Comparison of ENCODE assay signal across 18 cellular contexts in the genomic region with DNA sequence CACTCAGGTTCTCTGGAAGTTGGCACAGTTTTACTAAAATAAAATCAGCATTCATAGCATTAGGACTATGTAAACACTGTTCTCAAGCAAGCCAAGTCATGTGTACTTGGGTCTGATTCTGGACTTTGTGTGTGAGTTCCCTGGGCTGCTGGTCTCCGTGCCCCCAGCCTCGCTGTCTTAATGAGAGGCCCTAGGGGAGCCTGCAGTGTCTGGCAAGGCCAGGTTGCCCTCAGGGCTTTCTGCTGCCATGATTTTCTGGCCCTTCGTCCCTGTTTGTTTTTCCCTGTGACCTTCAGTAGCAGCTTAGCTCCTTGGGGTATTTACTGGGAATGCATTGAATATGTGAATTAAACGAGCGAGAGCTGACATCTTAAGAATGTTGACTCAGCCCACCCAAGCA.
DNase-seq lines count a peak whose midpoint lies in the region; ATAC-seq and TF ChIP-seq lines count a peak whose summit lies in the region.
"Had no signal": no experiment of that assay in that cellular context is flagged by ENCODE, and none has a peak within 500 bp of the region (broad histone marks: within the 10 kb centered on the region; RNA-seq: fewer than 3 reads in every experiment).

No MANE protein-coding gene starts in this region.

- no peak overlapping the region for H3K23ac ChIP-seq in mesendoderm (ENCODE audit: low read length)

- in situ Hi-C loops in HAP-1 (cut with MboI; ENCODE audit: low sequenced_read_pairs), result no loop called here

- H3K27me3 Mint-ChIP-seq in T-helper 2 cell treated with Interferon-gamma antibody and Interleukin-4, amounts not matched to agents 5 μg/mL and 100 μg/mL, for 36 hours (ENCODE audit: low read depth), result no peaks in the 10 kb centered on the region
- H3K27me3 Mint-ChIP-seq in activated T-helper 17 cell treated with anti-CD3 and anti-CD28 coated beads, Interleukin-2, amount 50 U/mL, for 72 hours, result no peaks in the 10 kb centered on the region

- H3K27ac ChIP-seq in mesendoderm (ENCODE audit: low read depth, low read length) (peak overlapping the region; percentile 60), Peyer's patch (no peak overlapping the region)
- H3K27ac ChIP-seq: left ventricle myocardium inferior, tibial artery had no signal

- no peak for TF ChIP-seq POLR2A in Peyer's patch (IDR thresholded peaks at IDR 0.05)

- no peak overlapping the region for H3K4me3 Mint-ChIP-seq in T-helper 2 cell treated with Interferon-gamma antibody and Interleukin-4, amounts not matched to agents 5 μg/mL and 100 μg/mL, for 36 hours
- no peak overlapping the region for H3K4me3 Mint-ChIP-seq in activated T-helper 17 cell treated with anti-CD3 and anti-CD28 coated beads, Interleukin-2, amount 50 U/mL, for 72 hours

- H3K27ac Mint-ChIP-seq in T-helper 2 cell treated with Interferon-gamma antibody and Interleukin-4, amounts not matched to agents 5 μg/mL and 100 μg/mL, for 36 hours, result peak overlapping the region; percentile 56
- peak overlapping the region; percentile 68 for H3K27ac Mint-ChIP-seq in activated T-helper 17 cell treated with anti-CD3 and anti-CD28 coated beads, Interleukin-2, amount 50 U/mL, for 72 hours

- H2BK5ac ChIP-seq in mesendoderm (ENCODE audit: low read length), result no peak overlapping the region

- no peak overlapping the region for H2BK15ac ChIP-seq in mesendoderm (replicated peaks; ENCODE audit: low read depth)

- H3K36me3 ChIP-seq in HAP-1 (replicated peaks) (no peaks in the 10 kb centered on the region; the same call in 1 of the 2 replicates), mesendoderm (ENCODE audit: control insufficient read depth, insufficient read depth, low read length) (no peaks in the 10 kb centered on the region), Peyer's patch (peaks cover 0 to 6% (median 0%) of the 10 kb centered on the region in 3 donors)

- DNase-seq in T-helper 2 cell treated with Interferon-gamma antibody and Interleukin-4, amounts not matched to agents 5 μg/mL and 100 μg/mL, for 36 hours (ENCODE audit: low spot score), result no peak
- DNase-seq in T-helper 2 cell (no peak), HAP-1 (ENCODE audit: low spot score in 2 of 2) (peak; percentile 5 to 55), mesendoderm (peak; percentile 81), Peyer's patch (no peak), H4 (ENCODE audit: low spot score) (no peak)
- DNase-seq in stimulated activated CD8-positive, alpha-beta memory T cell treated with anti-CD3 and anti-CD28 coated beads, Interleukin-4, amount 100 ng/mL, for 48 hours, result no peak
- DNase-seq: ACHN; activated effector memory CD4-positive, alpha-beta T cell treated with Interleukin-2 at 50 U/mL for 16 hours; aorta; dermis blood vessel endothelial cell; left ventricle myocardium inferior; NCI-H774; retina; stimulated activated CD4-positive, alpha-beta T cell treated with anti-CD3 and anti-CD28 coated beads, Interleukin-2, amount 100 ng/mL, for 24 hours; T-helper 9 cell; tibial artery had no signal

- H3K4me3 ChIP-seq in HAP-1, result no peak overlapping the region
- H3K4me3 ChIP-seq in mesendoderm (ENCODE audit: low read length), result no peak overlapping the region
- no peak overlapping the region for H3K4me3 ChIP-seq in Peyer's patch
- H3K4me3 ChIP-seq: left ventricle myocardium inferior, tibial artery had no signal

- H2AK5ac ChIP-seq in mesendoderm (ENCODE audit: low read length), result no peak overlapping the region

- peaks cover 19% of the 10 kb centered on the region for H3K79me1 ChIP-seq in mesendoderm (ENCODE audit: low read length)

- no peak for ATAC-seq in activated T-helper 17 cell treated with anti-CD3 and anti-CD28 coated beads, Interleukin-2, amount 50 U/mL, for 72 hours (replicated peaks)

- TF ChIP-seq CTCF in Peyer's patch (IDR thresholded peaks at IDR 0.05), result no peak

- H3K27me3 ChIP-seq in HAP-1 (ENCODE audit: low read depth) (no peaks in the 10 kb centered on the region), mesendoderm (ENCODE audit: insufficient read depth, low read length, poor library complexity) (no peaks in the 10 kb centered on the region), Peyer's patch (no peaks in the 10 kb centered on the region)
- H3K27me3 ChIP-seq: tibial artery had no signal

- H4K5ac ChIP-seq in mesendoderm (ENCODE audit: low read length), result no peak overlapping the region

- H2BK120ac ChIP-seq in mesendoderm (ENCODE audit: low read depth, low read length), result no peak overlapping the region

- H3K4ac ChIP-seq in mesendoderm (ENCODE audit: low read depth, low read length), result no peak overlapping the region

- H3K18ac ChIP-seq in mesendoderm (ENCODE audit: low read length), result no peak overlapping the region

- no CpG with 5 or more reads among the region's 5 CpGs for WGBS in mesendoderm (ENCODE audit: extremely low coverage, insufficient coverage, low lambda C conversion rate)

- H3K4me2 ChIP-seq in mesendoderm (ENCODE audit: low read length), result no peak overlapping the region

- H3K9ac ChIP-seq in mesendoderm (ENCODE audit: low read length), result no peak overlapping the region

- H4K8ac ChIP-seq in mesendoderm (ENCODE audit: low read depth, low read length), result no peak overlapping the region

- peaks cover 68% of the 10 kb centered on the region for H3K36me3 Mint-ChIP-seq in T-helper 2 cell treated with Interferon-gamma antibody and Interleukin-4, amounts not matched to agents 5 μg/mL and 100 μg/mL, for 36 hours (ENCODE audit: low read depth)
- H3K36me3 Mint-ChIP-seq in activated T-helper 17 cell treated with anti-CD3 and anti-CD28 coated beads, Interleukin-2, amount 50 U/mL, for 72 hours (ENCODE audit: low read depth), result peaks cover 18% of the 10 kb centered on the region

- H3K4me1 ChIP-seq in HAP-1 (peaks cover 26% of the 10 kb centered on the region), mesendoderm (ENCODE audit: control insufficient read depth, low read depth, low read length) (peaks cover 13% of the 10 kb centered on the region), Peyer's patch (no peaks in the 10 kb centered on the region)
- H3K4me1 ChIP-seq: left ventricle myocardium inferior had no signal

- H3K4me1 Mint-ChIP-seq in T-helper 2 cell treated with Interferon-gamma antibody and Interleukin-4, amounts not matched to agents 5 μg/mL and 100 μg/mL, for 36 hours (ENCODE audit: low read depth), result peaks cover 71% of the 10 kb centered on the region
- H3K4me1 Mint-ChIP-seq in activated T-helper 17 cell treated with anti-CD3 and anti-CD28 coated beads, Interleukin-2, amount 50 U/mL, for 72 hours, result peaks cover 25% of the 10 kb centered on the region

- H3K9me3 Mint-ChIP-seq in T-helper 2 cell treated with Interferon-gamma antibody and Interleukin-4, amounts not matched to agents 5 μg/mL and 100 μg/mL, for 36 hours, result peaks cover 14% of the 10 kb centered on the region
- peaks cover 3% of the 10 kb centered on the region for H3K9me3 Mint-ChIP-seq in activated T-helper 17 cell treated with anti-CD3 and anti-CD28 coated beads, Interleukin-2, amount 50 U/mL, for 72 hours

- peak overlapping the region; percentile 11 for H3K56ac ChIP-seq in mesendoderm (ENCODE audit: low read length)

- H3K9me3 ChIP-seq in HAP-1 (no peaks in the 10 kb centered on the region), Peyer's patch (no peaks in the 10 kb centered on the region)
- H3K9me3 ChIP-seq: left ventricle myocardium inferior, tibial artery had no signal

- peaks cover 5% of the 10 kb centered on the region for H3K79me2 ChIP-seq in mesendoderm (ENCODE audit: control insufficient read depth, insufficient read depth, low read length)

Comparison
In these comparisons a context has a peak if more than half of its experiments do, and no peak if none do; other contexts are left out.
1. DNase-seq: peak in HAP-1 (2 of 2) and mesendoderm (single experiment); none in T-helper 2 cell treated with Interferon-gamma antibody and Interleukin-4, amounts not matched to agents 5 μg/mL and 100 μg/mL, for 36 hours (single experiment), T-helper 2 cell (0 of 5), Peyer's patch (0 of 3), H4 (single experiment) and stimulated activated CD8-positive, alpha-beta memory T cell treated with anti-CD3 and anti-CD28 coated beads, Interleukin-4, amount 100 ng/mL, for 48 hours (single experiment).